In genomic region chr10:68502846-68503245, GRCh38 we compare ENCODE assay signal across 9 cellular contexts.
"Had no signal": no experiment of that assay in that cellular context is flagged by ENCODE, and none has a peak within 500 bp of the region (broad histone marks: within the 10 kb centered on the region; RNA-seq: fewer than 3 reads in every experiment).

No MANE protein-coding gene starts in this region.

- H3K27ac Mint-ChIP-seq: HFFc6, IgD-negative memory B cell had no signal

- H2AFZ ChIP-seq: GM23248 had no signal

- H3K9me3 Mint-ChIP-seq: H9, HFFc6, IgD-negative memory B cell had no signal

- DNase-seq: GM23248, H9, HCEC 1CT, HFFc6, KG1 had no signal

- FAIRE-seq: H1, H54, HTR-8/SVneo had no signal

- H3K4me1 Mint-ChIP-seq: IgD-negative memory B cell had no signal

- H3K27ac ChIP-seq: GM23248 had no signal

- H3K4me3 Mint-ChIP-seq: H9, HFFc6, IgD-negative memory B cell had no signal

- H3K27me3 Mint-ChIP-seq: IgD-negative memory B cell had no signal

- H3K4me3 ChIP-seq: GM23248 had no signal
